8 cellular contexts compared by ENCODE assay signal in the genomic region with DNA sequence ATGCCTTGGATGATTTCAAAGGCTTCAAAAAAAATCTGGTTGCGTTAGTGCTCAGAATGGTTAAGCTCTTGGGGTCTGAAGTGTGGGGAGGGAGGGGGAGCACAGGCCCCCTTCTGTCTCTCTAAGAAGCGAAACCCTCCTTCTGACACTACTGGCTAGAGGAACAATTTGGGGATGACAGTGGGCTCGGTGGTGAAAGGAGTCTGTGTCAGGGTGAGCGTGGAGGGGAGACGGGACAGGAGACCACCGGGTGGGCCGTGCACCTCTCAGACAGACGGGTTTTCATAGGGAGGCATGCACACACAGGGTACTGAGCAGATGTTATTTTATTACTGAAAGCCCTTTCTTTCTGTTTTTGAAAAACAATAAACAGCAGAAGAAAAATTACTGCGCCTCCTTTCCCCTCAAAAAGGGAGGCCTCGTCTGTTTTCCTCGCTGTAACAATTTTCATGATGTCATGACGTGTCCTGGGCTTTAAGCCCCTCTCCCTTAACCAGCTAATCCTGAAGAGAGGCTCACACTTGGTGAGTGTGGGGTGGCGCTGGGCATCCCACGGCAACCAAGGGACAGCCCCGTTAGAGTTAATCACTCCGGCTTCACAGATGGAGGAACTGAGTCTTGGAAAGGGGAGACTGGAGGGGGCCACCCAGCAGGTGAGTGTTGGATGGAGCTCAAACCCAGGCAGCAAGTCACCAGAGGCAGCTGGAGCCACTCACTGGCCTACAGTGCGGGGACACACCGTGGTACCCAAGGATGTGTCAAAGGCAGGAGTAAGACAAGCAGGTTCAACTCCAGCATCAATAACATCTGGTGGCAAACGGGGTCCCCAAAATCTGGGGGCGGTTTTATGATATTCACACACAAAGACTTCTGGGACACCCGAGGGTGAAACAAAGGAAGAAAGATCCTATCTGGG. TPM values are rescaled to one million over a fixed set of nuclear protein-coding genes. Genes with fewer than 3 reads are reported as not detected.
DNase-seq lines count a peak whose midpoint lies in the region; ATAC-seq and TF ChIP-seq lines count a peak whose summit lies in the region.

No MANE protein-coding gene starts in this region.

- H3K4me1 ChIP-seq in mammary epithelial cell (ENCODE audit: insufficient read depth, low read length), result peaks cover 16% of the 10 kb centered on the region
- H3K4me1 ChIP-seq in rectal smooth muscle tissue (ENCODE audit: control insufficient read depth, insufficient read depth, low read length), result peaks cover 17% of the 10 kb centered on the region

- in situ Hi-C loops in mammary epithelial cell (cut with MboI; ENCODE audit: low sequenced_read_pairs in 2 of 2), result no loop called here

- peak overlapping the region; percentile 17 for H3K27ac Mint-ChIP-seq in T-helper 1 cell treated with Interleukin-12 subunit alpha and Interleukin-12 subunit beta and Interleukin-4 antibody, amounts not matched to agents 30 μg/mL and 1 μg/mL, for 36 hours

- H3K4me1 Mint-ChIP-seq in T-helper 1 cell treated with Interleukin-12 subunit alpha and Interleukin-12 subunit beta and Interleukin-4 antibody, amounts not matched to agents 30 μg/mL and 1 μg/mL, for 36 hours (ENCODE audit: low read depth), result peaks cover 33% of the 10 kb centered on the region

- peak overlapping the region; percentile 74 for H3K4me2 ChIP-seq in mammary epithelial cell (ENCODE audit: insufficient read depth, low read depth, low read length)

- intact Hi-C loops in mammary epithelial cell (cut with micrococcal nuclease), result no loop called here

- TF ChIP-seq CTCF in mammary epithelial cell (conservative IDR thresholded peaks at IDR 0.05 in 1 of 2, IDR thresholded peaks at IDR 0.05 in 1 of 2; ENCODE audit: extremely low read depth in 1 of 2, insufficient read depth in 1 of 2, low read depth in 1 of 2, low read length in 2 of 2), result no peak

- H3K4me3 Mint-ChIP-seq in T-helper 1 cell treated with Interleukin-12 subunit alpha and Interleukin-12 subunit beta and Interleukin-4 antibody, amounts not matched to agents 30 μg/mL and 1 μg/mL, for 36 hours, result peak overlapping the region; percentile 71

- peak overlapping the region; percentile 93 for H2AFZ ChIP-seq in mammary epithelial cell (ENCODE audit: low read depth, low read length)

- peaks cover 16% of the 10 kb centered on the region for H3K36me3 Mint-ChIP-seq in T-helper 1 cell treated with Interleukin-12 subunit alpha and Interleukin-12 subunit beta and Interleukin-4 antibody, amounts not matched to agents 30 μg/mL and 1 μg/mL, for 36 hours (ENCODE audit: low read depth)

- no TSS peak for BruUV-seq in mammary epithelial cell (replicated peaks; lab: Mats Ljungman, UMichigan)

- H3K79me2 ChIP-seq in mammary epithelial cell (ENCODE audit: insufficient read depth, low read length), result no peaks in the 10 kb centered on the region

- no peaks in the 10 kb centered on the region for H3K9me3 ChIP-seq in mammary epithelial cell (replicated peaks; ENCODE audit: insufficient read depth, low read length)

- peak overlapping the region in 1 of 3 experiments; percentile 34 for H3K4me3 ChIP-seq in mammary epithelial cell (replicated peaks in 1 of 3; ENCODE audit: insufficient read depth in 1 of 3, low read depth in 2 of 3, low read length in 3 of 3)
- peak overlapping the region; percentile 26 for H3K4me3 ChIP-seq in rectal smooth muscle tissue (ENCODE audit: low read length)

- H3K27me3 Mint-ChIP-seq in T-helper 1 cell treated with Interleukin-12 subunit alpha and Interleukin-12 subunit beta and Interleukin-4 antibody, amounts not matched to agents 30 μg/mL and 1 μg/mL, for 36 hours (ENCODE audit: low read depth), result peaks cover 47% of the 10 kb centered on the region

- no peaks in the 10 kb centered on the region for H4K20me1 ChIP-seq in mammary epithelial cell (ENCODE audit: insufficient read depth, low read length)

- H3K36me3 ChIP-seq in mammary epithelial cell (ENCODE audit: insufficient read depth, low read length), result no peaks in the 10 kb centered on the region
- H3K36me3 ChIP-seq in rectal smooth muscle tissue (ENCODE audit: control insufficient read depth, insufficient read depth, low read length), result peaks cover 3% of the 10 kb centered on the region

- H3K27ac ChIP-seq in mammary epithelial cell (ENCODE audit: insufficient read depth, low read depth, low read length) (no peak overlapping the region), rectal smooth muscle tissue (ENCODE audit: low read depth, low read length) (no peak overlapping the region)

- CTCF ChIA-PET in mammary epithelial cell (lab: Charles Lee; ENCODE audit: low non-redundant PET), result no interaction called here

- DNase-seq in T-helper 1 cell, result no peak
- DNase-seq in mammary epithelial cell, result no peak
- no peak for DNase-seq in dedifferentiated amniotic fluid mesenchymal stem cell (ENCODE audit: extremely low spot score)
- no peak for DNase-seq in stimulated activated CD8-positive, alpha-beta memory T cell treated with anti-CD3 and anti-CD28 coated beads, Interleukin-4, amount 100 ng/mL, for 48 hours
- no peak for DNase-seq in iPS-NIHi7 (ENCODE audit: extremely low spot score)

- dilution Hi-C loops in mammary epithelial cell (cut with HindIII; ENCODE audit: low sequenced_read_pairs), result no loop called here

- 82% methylated on average over 15 of the region's 21 CpGs for WGBS in mammary epithelial cell (ENCODE audit: low coverage, missing lambda C conversion rate)

- H3K9ac ChIP-seq in mammary epithelial cell (ENCODE audit: insufficient read depth, low read length) (no peak overlapping the region), rectal smooth muscle tissue (ENCODE audit: low read length) (no peak overlapping the region)

- peak; percentile 9 for ATAC-seq in HG03064 (IDR thresholded peaks at IDR 0.05; ENCODE audit: low read depth, unreplicated experiment)

- no peaks in the 10 kb centered on the region for H3K9me3 Mint-ChIP-seq in T-helper 1 cell treated with Interleukin-12 subunit alpha and Interleukin-12 subunit beta and Interleukin-4 antibody, amounts not matched to agents 30 μg/mL and 1 μg/mL, for 36 hours

- no peaks in the 10 kb centered on the region for H3K27me3 ChIP-seq in mammary epithelial cell (ENCODE audit: insufficient read depth, low read length)
- H3K27me3 ChIP-seq in rectal smooth muscle tissue (ENCODE audit: control insufficient read depth, insufficient read depth, low read length), result no peaks in the 10 kb centered on the region

RNA-seq across cellular contexts. Expression of a gene that starts 53.4 kb away (rescaled TPM):
- 1 to 10 TPM; 5.0 to 7.0 TPM for total RNA-seq in mammary epithelial cell
- 1.7 TPM for polyA plus RNA-seq in mammary epithelial cell
- 9.3 TPM for polyA minus RNA-seq in mammary epithelial cell
